In the genomic region with DNA sequence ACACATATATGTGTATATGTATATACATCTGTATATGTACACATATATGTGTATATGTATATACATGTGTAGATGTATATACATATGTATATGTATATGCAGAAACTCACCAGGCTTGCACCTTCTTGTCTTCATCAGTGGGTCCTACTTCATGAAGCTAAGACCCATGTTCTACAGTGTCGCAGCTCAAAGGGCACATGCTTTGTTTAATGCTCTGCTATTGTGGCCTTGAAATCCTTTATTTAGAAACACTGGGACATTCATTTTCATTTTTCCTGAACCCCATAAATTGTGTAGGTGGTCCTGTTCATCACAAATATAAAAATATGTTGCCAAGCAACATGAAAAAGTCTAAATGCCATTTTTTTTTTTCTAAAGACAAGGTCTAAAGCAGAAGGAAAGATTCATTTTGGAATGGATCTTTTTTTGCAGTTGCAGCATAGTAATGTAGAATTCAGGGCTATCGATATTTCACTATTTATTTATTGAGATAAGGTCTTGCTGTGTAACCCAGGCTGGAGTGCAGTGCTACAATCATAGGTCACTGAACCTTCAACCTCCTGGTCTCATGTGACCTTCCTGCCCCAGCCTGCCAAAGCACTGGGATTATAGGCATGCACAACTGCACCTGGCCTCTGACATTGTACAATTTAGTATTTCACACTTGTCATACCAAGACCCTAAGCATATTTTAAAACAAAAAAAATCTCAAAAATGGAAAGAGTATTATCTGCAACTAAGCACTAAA, we compare ENCODE assay signal across 27 cellular contexts.
"Had no signal": no experiment of that assay in that cellular context is flagged by ENCODE, and none has a peak within 500 bp of the region (broad histone marks: within the 10 kb centered on the region; RNA-seq: fewer than 3 reads in every experiment).

No MANE protein-coding gene starts in this region.

- H3K4me3 ChIP-seq: stomach, suprapubic skin, testis, thoracic aorta, thyroid gland, tibial artery, tibial nerve, transverse colon, upper lobe of left lung, upper lobe of right lung, uterus, vagina had no signal

- H3K27ac ChIP-seq: stomach, suprapubic skin, testis, thoracic aorta, thyroid gland, tibial artery, tibial nerve, transverse colon, upper lobe of left lung, upper lobe of right lung, uterus, vagina had no signal

- H3K27me3 ChIP-seq: stomach, suprapubic skin, testis, thyroid gland, tibial artery, tibial nerve, transverse colon, upper lobe of left lung, upper lobe of right lung, uterus, vagina had no signal

- H3K36me3 ChIP-seq: stomach, suprapubic skin, thoracic aorta, thyroid gland, tibial artery, tibial nerve, transverse colon, upper lobe of left lung, upper lobe of right lung, uterus, vagina had no signal

- ATAC-seq: stimulated activated effector memory CD8-positive, alpha-beta T cell treated with anti-CD3 and anti-CD28 coated beads, Interleukin-12 subunit alpha, Interleukin-12 subunit beta, amount 100 ng/mL, for 72 hours; stimulated activated memory B cell treated with anti-CD40 and anti-IgM and Interleukin-4, amounts not matched to agents 10 μg/mL and 1 μg/mL and 100 μg/mL, for 72 hours; stimulated activated naive B cell treated with anti-CD40 and anti-IgM and Interleukin-4, amounts not matched to agents 10 μg/mL and 1 μg/mL and 100 μg/mL, for 72 hours; stimulated activated naive CD8-positive, alpha-beta T cell treated with anti-CD3 and anti-CD28 coated beads, Interleukin-15, amount 100 ng/mL, for 72 hours; stimulated activated naive CD8-positive, alpha-beta T cell treated with anti-CD3 and anti-CD28 coated beads, Interleukin-15, Interleukin-2, amounts not matched to agents 100 U/mL and 50 U/mL, for 24 hours; upper lobe of right lung had no signal

- DNase-seq: stimulated activated CD4-positive, alpha-beta T cell treated with anti-CD3 and anti-CD28 coated beads, Interleukin-2, amount 100 ng/mL, for 48 hours; stimulated activated CD4-positive, alpha-beta T cell treated with anti-CD3 and anti-CD28 coated beads, Interleukin-4, amount 100 ng/mL, for 1 hour; stimulated activated CD4-positive, alpha-beta T cell treated with anti-CD3 and anti-CD28 coated beads, Interleukin-4, amount 100 ng/mL, for 24 hours; stimulated activated CD4-positive, alpha-beta T cell treated with anti-CD3 and anti-CD28 coated beads, Interleukin-4, amount 100 ng/mL, for 4 hours; stimulated activated CD8-positive, alpha-beta memory T cell treated with anti-CD3 and anti-CD28 coated beads, Interleukin-4, amount 100 ng/mL, for 48 hours; stimulated activated naive B cell treated with anti-CD40 and anti-IgM and Interleukin-4, amounts not matched to agents 10 μg/mL and 1 μg/mL and 100 μg/mL, for 72 hours; stimulated activated naive CD4-positive, alpha-beta T cell; stimulated activated naive CD4-positive, alpha-beta T cell treated with Interleukin-2 at 50 U/mL for 16 hours; stimulated activated naive CD8-positive, alpha-beta T cell treated with anti-CD3 and anti-CD28 coated beads, Interleukin-15, amount 100 ng/mL, for 72 hours; stimulated activated naive CD8-positive, alpha-beta T cell treated with anti-CD3 and anti-CD28 coated beads, Interleukin-15, Interleukin-2, amounts not matched to agents 100 U/mL and 50 U/mL, for 24 hours; stomach; substantia nigra; testis; thyroid gland; tibial artery; transverse colon; trophoblast cell; upper lobe of left lung; upper lobe of right lung; uterus had no signal

- H3K4me1 ChIP-seq: stomach, suprapubic skin, testis, thyroid gland, tibial artery, tibial nerve, transverse colon, upper lobe of left lung, upper lobe of right lung, uterus, vagina had no signal

- H3K9me3 ChIP-seq: stomach, suprapubic skin, testis, thoracic aorta, thyroid gland, tibial artery, transverse colon, upper lobe of left lung, upper lobe of right lung, uterus, vagina had no signal

- FAIRE-seq: urothelium cell line had no signal
